Comparison of ENCODE assay signal across 21 cellular contexts in the genomic region with DNA sequence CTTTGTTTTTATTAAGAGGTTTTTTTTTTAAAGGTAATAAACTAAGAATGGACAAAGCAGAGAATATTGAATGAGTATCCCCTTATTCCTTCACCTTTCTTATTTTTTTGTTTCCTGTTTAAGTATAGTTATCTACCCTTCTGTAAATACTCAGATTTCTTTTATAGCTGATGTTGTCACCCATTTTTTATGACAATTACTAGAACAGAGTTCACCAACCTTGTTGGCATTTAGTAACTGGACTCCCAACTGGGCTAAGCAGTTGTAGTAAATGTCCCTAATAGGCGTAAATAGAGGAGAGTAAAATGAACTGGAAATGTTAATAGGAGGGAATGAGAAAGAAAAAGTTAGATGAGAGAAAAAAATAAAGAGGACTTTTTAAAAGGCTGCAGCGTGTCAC.
"Had no signal": no experiment of that assay in that cellular context is flagged by ENCODE, and none has a peak within 500 bp of the region (broad histone marks: within the 10 kb centered on the region; RNA-seq: fewer than 3 reads in every experiment).

No MANE protein-coding gene starts in this region.

- DNase-seq: activated CD4-positive, alpha-beta T cell treated with anti-CD3 and anti-CD28 coated beads, Interleukin-2, amount 10 ng/mL, durations not matched to agents 7 days and 5 days; activated CD4-positive, CD25-positive, alpha-beta regulatory T cell; activated CD8-positive, alpha-beta memory T cell treated with anti-CD3 and anti-CD28 coated beads, Interleukin-2, amount 50 U/mL, for 4 hours; activated naive CD4-positive, alpha-beta T cell treated with anti-CD3 and anti-CD28 coated beads, Interleukin-2, amount 50 U/mL, for 16 hours; activated T-cell treated with anti-CD3 and anti-CD28 coated beads, Interleukin-2, amount 50 U/mL, for 4 hours; cerebellar nuclear complex; effector CD4-positive, alpha-beta T cell; mammary epithelial cell; midbrain; naive B cell; pancreas; stimulated activated CD4-positive, alpha-beta T cell treated with anti-CD3 and anti-CD28 coated beads, Interleukin-12 subunit alpha, Interleukin-12 subunit beta, amount 100 ng/mL, for 4 hours; stimulated activated CD4-positive, alpha-beta T cell treated with anti-CD3 and anti-CD28 coated beads, Interleukin-1b, Interleukin-23, amount 100 ng/mL, for 48 hours; stimulated activated CD8-positive, alpha-beta memory T cell treated with anti-CD3 and anti-CD28 coated beads, Interleukin-4, amount 100 ng/mL, for 48 hours; stimulated activated naive CD4-positive, alpha-beta T cell; thyroid gland; uterus had no signal

- H3K9me3 Mint-ChIP-seq: activated CD4-positive, alpha-beta T cell treated with anti-CD3 and anti-CD28 coated beads, Interleukin-2, amount 10 ng/mL, durations not matched to agents 7 days and 5 days; activated T-cell treated with anti-CD3 and anti-CD28 coated beads, Interleukin-2, amount 50 U/mL, for 4 hours; naive B cell had no signal

- H3K27ac ChIP-seq: pancreas, thyroid gland had no signal

- H3K27me3 ChIP-seq: breast epithelium, hepatocyte, pancreas, thyroid gland, uterus had no signal

- H3K4me3 Mint-ChIP-seq: activated CD4-positive, alpha-beta T cell treated with anti-CD3 and anti-CD28 coated beads, Interleukin-2, amount 10 ng/mL, durations not matched to agents 7 days and 5 days; activated T-cell treated with anti-CD3 and anti-CD28 coated beads, Interleukin-2, amount 50 U/mL, for 4 hours; naive B cell had no signal

- H3K4me1 Mint-ChIP-seq: activated CD4-positive, alpha-beta T cell treated with anti-CD3 and anti-CD28 coated beads, Interleukin-2, amount 10 ng/mL, durations not matched to agents 7 days and 5 days had no signal

- H3K36me3 ChIP-seq: breast epithelium, pancreas, thyroid gland, uterus had no signal

- H3K27ac Mint-ChIP-seq: activated CD4-positive, alpha-beta T cell treated with anti-CD3 and anti-CD28 coated beads, Interleukin-2, amount 10 ng/mL, durations not matched to agents 7 days and 5 days had no signal

- H3K27me3 Mint-ChIP-seq: activated CD4-positive, alpha-beta T cell treated with anti-CD3 and anti-CD28 coated beads, Interleukin-2, amount 10 ng/mL, durations not matched to agents 7 days and 5 days; naive B cell had no signal

- H3K4me3 ChIP-seq: breast epithelium, hepatocyte, pancreas, thyroid gland, uterus had no signal

- ATAC-seq: activated T-cell treated with anti-CD3 and anti-CD28 coated beads, Interleukin-2, amount 50 U/mL, for 4 hours; esophagus mucosa; left lobe of liver; pancreas had no signal

- H3K9me3 ChIP-seq: breast epithelium, pancreas, thyroid gland, uterus had no signal
